Comparison of ENCODE assay signal across 1 cellular context in genomic region chr17:59684967-59685366, GRCh38.
TF ChIP-seq lines count a peak whose summit lies in the region.

No MANE protein-coding gene starts in this region.

TF ChIP-seq in K562, 482 proteins besides CTCF, POLR2A, EP300 and RAD21 (continued from another document and continues in another):
- TF ChIP-seq UBTF (IDR thresholded peaks at IDR 0.05; ENCODE audit: borderline replicate concordance in 1 of 2, low read depth in 2 of 2, low read length in 2 of 2) (no peak), NONO (IDR thresholded peaks at IDR 0.05; ENCODE audit: low read depth in 2 of 2, low read length in 1 of 2) (0 out of 4 replicates have a peak, but pooled peaks of 1 of the 2 experiments have one; percentile 19), NFE2 (IDR thresholded peaks at IDR 0.05; ENCODE audit: low read depth) (peak; percentile 74), ZNF561 (CRISPR knock-in tag; conservative IDR thresholded peaks at IDR 0.05) (no peak), PHF20 (IDR thresholded peaks at IDR 0.05; ENCODE audit: partially characterized antibody) (no peak), ZMIZ1 (IDR thresholded peaks at IDR 0.05; ENCODE audit: low read depth in 2 of 2, low read length in 2 of 2) (peak in 1 of 2 experiments; percentile 94; a peak in 2 of 4 replicates), C11orf30 (IDR thresholded peaks at IDR 0.05; ENCODE audit: low read depth) (peak; percentile 79), ZNF592 (IDR thresholded peaks at IDR 0.05) (0 out of 2 replicates have a peak, but pooled peaks have one; percentile 16), ZBTB17 (CRISPR knock-in tag; IDR thresholded peaks at IDR 0.05) (no peak), E2F5 (CRISPR knock-in tag; IDR thresholded peaks at IDR 0.05) (no peak), ZNF134 (CRISPR knock-in tag; conservative IDR thresholded peaks at IDR 0.05) (no peak), TGIF2 (CRISPR knock-in tag; IDR thresholded peaks at IDR 0.05) (no peak), ESRRA (IDR thresholded peaks at IDR 0.05; ENCODE audit: borderline replicate concordance, low read depth) (no peak), ZBTB40 (IDR thresholded peaks at IDR 0.05) (peak; percentile 79), ZBTB40 (CRISPR knock-in tag; IDR thresholded peaks at IDR 0.05) (no peak), NR1H2 (CRISPR knock-in tag; IDR thresholded peaks at IDR 0.05) (no peak), NR2F6 (CRISPR knock-in tag; IDR thresholded peaks at IDR 0.05) (no peak), BRD9 (IDR thresholded peaks at IDR 0.05; ENCODE audit: low read depth, partially characterized antibody) (no peak), JUN (IDR thresholded peaks at IDR 0.05; ENCODE audit: borderline replicate concordance, low read depth, low read length) (peak; percentile 53; the same call in 1 of the 2 replicates), JUN (CRISPR knock-in tag; IDR thresholded peaks at IDR 0.05; ENCODE audit: borderline replicate concordance) (no peak), ZFPM2 (CRISPR knock-in tag; IDR thresholded peaks at IDR 0.05) (no peak), HEY1 (CRISPR knock-in tag; IDR thresholded peaks at IDR 0.05; ENCODE audit: borderline replicate concordance) (no peak), SMAD3 (CRISPR knock-in tag; conservative IDR thresholded peaks at IDR 0.05) (no peak; the same call in 1 of the 2 replicates), BCOR (IDR thresholded peaks at IDR 0.05) (no peak), NR2C2 (CRISPR knock-in tag; IDR thresholded peaks at IDR 0.05) (no peak), NR2C2 (tag; IDR thresholded peaks at IDR 0.05) (no peak), BCL6 (CRISPR knock-in tag; IDR thresholded peaks at IDR 0.05) (no peak), THAP7 (CRISPR knock-in tag; IDR thresholded peaks at IDR 0.05) (no peak), MAFK (IDR thresholded peaks at IDR 0.05; ENCODE audit: low read length) (peak; percentile 74), RBM34 (IDR thresholded peaks at IDR 0.05; ENCODE audit: borderline replicate concordance, insufficient read depth, low read length) (no peak), KLF1 (tag; IDR thresholded peaks at IDR 0.05) (no peak), ZNF140 (CRISPR knock-in tag; IDR thresholded peaks at IDR 0.05) (no peak), BHLHE40 (IDR thresholded peaks at IDR 0.05; ENCODE audit: low read length) (peak; percentile 56; the same call in 1 of the 2 replicates), SETDB1 (IDR thresholded peaks at IDR 0.05; ENCODE audit: low read length) (no peak), BDP1 (IDR thresholded peaks at IDR 0.05; ENCODE audit: insufficient read depth, insufficient read length) (no peak), NFATC3 (IDR thresholded peaks at IDR 0.05) (peak; percentile 95), ZNF239 (CRISPR knock-in tag; IDR thresholded peaks at IDR 0.05) (no peak), ZNF699 (CRISPR knock-in tag; IDR thresholded peaks at IDR 0.05; ENCODE audit: insufficient replicate concordance) (no peak), ZNF766 (CRISPR knock-in tag; conservative IDR thresholded peaks at IDR 0.05) (peak; percentile 87), BRCA1 (IDR thresholded peaks at IDR 0.05) (no peak), BRCA1 (CRISPR knock-in tag; IDR thresholded peaks at IDR 0.05) (no peak), RFX1 (IDR thresholded peaks at IDR 0.05) (no peak), ZNF184 (CRISPR knock-in tag; IDR thresholded peaks at IDR 0.05) (no peak), ZNF280B (CRISPR knock-in tag; IDR thresholded peaks at IDR 0.05) (no peak)
